8 cellular contexts compared by ENCODE assay signal in the genomic region with DNA sequence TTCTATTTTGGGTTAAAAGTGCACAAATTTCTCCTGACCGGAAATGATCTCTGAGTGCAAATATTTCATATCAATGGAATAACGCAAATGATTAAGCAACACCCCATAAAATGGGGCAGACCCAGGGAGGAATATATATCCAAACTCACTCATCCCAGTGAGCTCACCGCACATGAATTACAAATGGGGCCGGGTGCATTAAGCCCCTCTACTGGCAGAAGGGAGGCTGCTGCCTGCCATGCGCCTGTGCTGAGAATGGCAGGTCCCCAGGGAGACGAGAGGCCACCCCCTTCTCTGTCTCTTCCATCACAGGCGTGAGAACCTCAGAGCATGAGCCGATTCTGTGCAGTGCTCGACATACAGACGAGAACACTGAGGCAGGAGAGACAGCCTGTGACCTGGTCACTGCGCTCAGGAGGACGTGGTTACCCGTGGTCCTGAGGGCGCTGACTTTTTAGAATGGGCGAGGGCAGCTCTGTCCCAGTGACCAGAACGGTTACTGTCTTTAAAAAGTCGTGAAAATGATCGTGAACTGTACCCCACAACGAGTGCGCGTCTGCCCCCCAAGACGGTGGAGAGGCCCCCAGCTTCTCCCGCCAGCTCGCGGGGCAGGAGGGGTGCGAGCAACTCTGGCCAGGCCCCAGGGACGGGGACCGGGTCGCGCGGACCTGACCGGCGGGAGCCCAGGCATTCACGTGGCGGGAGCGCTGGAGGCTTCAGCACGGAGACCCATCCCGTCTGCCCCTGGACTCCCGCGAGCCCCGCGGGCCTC. TPM values are rescaled to one million over a fixed set of nuclear protein-coding genes. Genes with fewer than 3 reads are reported as not detected.
DNase-seq lines count a peak whose midpoint lies in the region; ATAC-seq and TF ChIP-seq lines count a peak whose summit lies in the region.
"Not testable (repeated sequence)": the region's sequence is repeated elsewhere in the genome, so short reads cannot be mapped to it uniquely, and the experiment has no call there.

No MANE protein-coding gene starts in this region.

- ATAC-seq in GM21528 (IDR thresholded peaks at IDR 0.05; ENCODE audit: low FRiP score, unreplicated experiment): peak; percentile 19
- ATAC-seq in mucosa of descending colon: not testable (repeated sequence)

- H3K4me1 ChIP-seq in mucosa of descending colon (ENCODE audit: low read depth): not testable (repeated sequence)

- intact Hi-C loops in mucosa of descending colon (cut with DNase I, micrococcal nuclease): not testable (repeated sequence)

- POLR2A ChIA-PET in AG04449 (lab: Yijun Ruan, JAX): not testable (repeated sequence)

- not testable (repeated sequence) for TF ChIP-seq CTCF in AG04449 (IDR thresholded peaks at IDR 0.05; ENCODE audit: insufficient read depth, low read length, missing control alignments); VCaP (conservative IDR thresholded peaks at IDR 0.05); astrocyte of the cerebellum (IDR thresholded peaks at IDR 0.05; ENCODE audit: low read depth, low read length, missing control alignments); fibroblast of villous mesenchyme (IDR thresholded peaks at IDR 0.05; ENCODE audit: insufficient read depth, low read depth, low read length); mucosa of descending colon (IDR thresholded peaks at IDR 0.05)

- H3K27ac ChIP-seq in VCaP: peak overlapping the region; percentile 24; the same call in 1 of the 2 replicates

- not testable (repeated sequence) for H3K9me3 ChIP-seq in mucosa of descending colon

- not testable (repeated sequence) for H3K36me3 ChIP-seq in mucosa of descending colon (ENCODE audit: low read depth)

- H3K4me3 ChIP-seq in AG04449 (ENCODE audit: low read depth, low read length) (peak overlapping the region; percentile 63), astrocyte of the cerebellum (ENCODE audit: low read depth, low read length) (peak overlapping the region; percentile 53), fibroblast of villous mesenchyme (ENCODE audit: low read depth, low read length) (peak overlapping the region; percentile 65), mucosa of descending colon (peak overlapping the region; percentile 32)

- in situ Hi-C loops in astrocyte of the cerebellum (cut with HindIII; ENCODE audit: low sequenced_read_pairs): not testable (repeated sequence)

- not testable (repeated sequence) for DNase-seq in AG04449 (ENCODE audit: low read depth, low spot score); astrocyte of the cerebellum (ENCODE audit: low read depth)
- DNase-seq in NCI-H1092 treated with DMSO at 0.1 percent for 48 hours (lab: John Stamatoyannopoulos, UW) (peak; percentile 20), fibroblast of villous mesenchyme (ENCODE audit: low read depth) (peak; percentile 38), mucosa of descending colon (peak in 1 of 3 donors; percentile 43)
- peak; percentile 23 for DNase-seq in stimulated activated CD4-positive, alpha-beta T cell treated with anti-CD3 and anti-CD28 coated beads, Interleukin-12 subunit alpha, Interleukin-12 subunit beta, amount 100 ng/mL, for 4 hours

- CTCF ChIA-PET in AG04449 (lab: Yijun Ruan, JAX): interaction anchor here (1.7 kb wide), 1 partner anchor 13 kb away, joined by 3 read pairs; no protein-coding TSS in a partner anchor

RNA-seq across cellular contexts. Expression of a gene that starts 42.8 kb away (rescaled TPM):
- total RNA-seq in fibroblast of villous mesenchyme: 18.4 and 25.5 TPM in 2 replicates
- 10 to 100 TPM; 24.8 to 48.0 (median 36.2) TPM for total RNA-seq in mucosa of descending colon
